Comparison of ENCODE assay signal across 2 cellular contexts in the genomic region with DNA sequence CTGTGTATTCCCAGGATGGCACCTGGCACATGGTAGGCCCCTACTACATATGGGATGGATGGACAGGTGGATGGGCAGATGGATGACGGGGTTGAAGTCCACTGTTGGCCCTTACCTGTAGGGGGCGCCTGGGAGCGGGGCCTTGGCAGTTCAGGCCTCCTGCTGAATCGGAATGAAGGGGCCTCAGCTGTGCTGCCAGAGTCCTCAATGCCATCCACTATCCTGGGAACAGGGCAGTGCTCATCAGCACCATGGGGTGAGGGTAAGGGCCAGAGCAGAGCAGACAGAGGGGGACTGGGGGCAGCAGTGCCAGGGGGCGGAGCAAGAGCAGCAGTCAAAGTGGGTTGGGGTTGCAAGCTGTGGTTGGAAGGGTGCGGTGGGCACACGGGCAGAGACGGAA.
A peak's percentile ranks its signal among the peaks of the same experiment; 100 is the strongest.
TF ChIP-seq lines count a peak whose summit lies in the region.

No MANE protein-coding gene starts in this region.

TF ChIP-seq in SK-N-SH, 30 proteins besides CTCF, POLR2A, EP300 and RAD21:
- TF ChIP-seq SMC3 (IDR thresholded peaks at IDR 0.05; ENCODE audit: low read depth, low read length) = no peak
- no peak for TF ChIP-seq EZH2phosphoT487 (IDR thresholded peaks at IDR 0.05; ENCODE audit: borderline replicate concordance, low read depth)
- TF ChIP-seq TCF12 (IDR thresholded peaks at IDR 0.05) = no peak

TF ChIP-seq in H1, 55 proteins besides CTCF, POLR2A, EP300 and RAD21:
- TF ChIP-seq, protein P1, sequence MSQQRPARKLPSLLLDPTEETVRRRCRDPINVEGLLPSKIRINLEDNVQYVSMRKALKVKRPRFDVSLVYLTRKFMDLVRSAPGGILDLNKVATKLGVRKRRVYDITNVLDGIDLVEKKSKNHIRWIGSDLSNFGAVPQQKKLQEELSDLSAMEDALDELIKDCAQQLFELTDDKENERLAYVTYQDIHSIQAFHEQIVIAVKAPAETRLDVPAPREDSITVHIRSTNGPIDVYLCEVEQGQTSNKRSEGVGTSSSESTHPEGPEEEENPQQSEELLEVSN (IDR thresholded peaks at IDR 0.05) = no peak
- TF ChIP-seq CEBPB (IDR thresholded peaks at IDR 0.05; ENCODE audit: low read depth, low read length) = no peak
- peak; percentile 33; the same call in 1 of the 2 replicates for TF ChIP-seq CREB1 (IDR thresholded peaks at IDR 0.05)
- no peak for TF ChIP-seq RBBP5 (IDR thresholded peaks at IDR 0.05; ENCODE audit: borderline replicate concordance, low read depth, low read length)
- TF ChIP-seq TAF7 (optimal IDR thresholded peaks at IDR 0.05; ENCODE audit: borderline replicate concordance, low read depth, low read length) = no peak
- peak in 1 of 2 experiments; percentile 47; a peak in 1 of 4 replicates for TF ChIP-seq SIN3A (conservative IDR thresholded peaks at IDR 0.05 in 1 of 2, IDR thresholded peaks at IDR 0.05 in 1 of 2; ENCODE audit: low read depth in 1 of 2, low read length in 2 of 2)
- TF ChIP-seq KDM4A (IDR thresholded peaks at IDR 0.05; ENCODE audit: low read depth, low read length, severe bottlenecking) = no peak
- peak; percentile 56 for TF ChIP-seq CTBP2 (IDR thresholded peaks at IDR 0.05; ENCODE audit: borderline replicate concordance, insufficient read depth, insufficient read length, low read length)
- no peak for TF ChIP-seq JUND (IDR thresholded peaks at IDR 0.05; ENCODE audit: low read length)
- TF ChIP-seq NANOG (IDR thresholded peaks at IDR 0.05; ENCODE audit: insufficient read depth, low read depth, low read length, poor library complexity, severe bottlenecking) = no peak
- no peak for TF ChIP-seq CBX8 (IDR thresholded peaks at IDR 0.05; ENCODE audit: borderline replicate concordance, low read depth, low read length)
- peak; percentile 59; the same call in 1 of the 2 replicates for TF ChIP-seq YY1 (IDR thresholded peaks at IDR 0.05; ENCODE audit: low read depth, low read length)
- TF ChIP-seq EGR1 (IDR thresholded peaks at IDR 0.05; ENCODE audit: borderline replicate concordance, low read depth, low read length) = no peak
- TF ChIP-seq TBP (IDR thresholded peaks at IDR 0.05; ENCODE audit: low read depth, low read length) = no peak
- no peak for TF ChIP-seq ATF3 (IDR thresholded peaks at IDR 0.05; ENCODE audit: insufficient read depth, low read depth, low read length)
- TF ChIP-seq FOSL1 (IDR thresholded peaks at IDR 0.05; ENCODE audit: insufficient read depth, low read depth, low read length) = no peak
- TF ChIP-seq TEAD4 (IDR thresholded peaks at IDR 0.05; ENCODE audit: low read depth, low read length) = no peak
- no peak for TF ChIP-seq GTF2F1 (IDR thresholded peaks at IDR 0.05; ENCODE audit: borderline replicate concordance, low read depth, low read length)
- no peak for TF ChIP-seq KDM1A (IDR thresholded peaks at IDR 0.05; ENCODE audit: borderline replicate concordance, low read length)
- TF ChIP-seq MAX (IDR thresholded peaks at IDR 0.05) = peak; percentile 53; the same call in 1 of the 2 replicates
- no peak for TF ChIP-seq ASH2L (IDR thresholded peaks at IDR 0.05; ENCODE audit: low read length)
- peak; percentile 46; the same call in 1 of the 2 replicates for TF ChIP-seq GABPA (IDR thresholded peaks at IDR 0.05; ENCODE audit: borderline replicate concordance, insufficient read depth, low read length)
